Comparison of ENCODE assay signal across 10 cellular contexts in genomic region chr4:155336242-155336641, GRCh38. TPM values are rescaled to one million over a fixed set of nuclear protein-coding genes. Genes with fewer than 3 reads are reported as not detected.
"Had no signal": no experiment of that assay in that cellular context is flagged by ENCODE, and none has a peak within 500 bp of the region (broad histone marks: within the 10 kb centered on the region; RNA-seq: fewer than 3 reads in every experiment).

No MANE protein-coding gene starts in this region.

- H3K4me2 ChIP-seq: KMS-11 had no signal

- H3K4me3 ChIP-seq: GM23248 had no signal

- H3K27ac ChIP-seq: GM23248, KMS-11 had no signal

- DNase-seq: GM23248, GOT3, H9, HCEC 1CT, Karpas-422, KBM-7 had no signal

- H2AFZ ChIP-seq: GM23248 had no signal

- H3K9ac ChIP-seq: GM23248, KMS-11 had no signal

- FAIRE-seq: H54, HTR-8/SVneo had no signal

RNA-seq across cellular contexts. Expression of gene MAP9, which starts 40.5 kb away (rescaled TPM):
- total RNA-seq: HT-29 had no signal
